ENCODE assay signal across 1 cellular context in the genomic region with DNA sequence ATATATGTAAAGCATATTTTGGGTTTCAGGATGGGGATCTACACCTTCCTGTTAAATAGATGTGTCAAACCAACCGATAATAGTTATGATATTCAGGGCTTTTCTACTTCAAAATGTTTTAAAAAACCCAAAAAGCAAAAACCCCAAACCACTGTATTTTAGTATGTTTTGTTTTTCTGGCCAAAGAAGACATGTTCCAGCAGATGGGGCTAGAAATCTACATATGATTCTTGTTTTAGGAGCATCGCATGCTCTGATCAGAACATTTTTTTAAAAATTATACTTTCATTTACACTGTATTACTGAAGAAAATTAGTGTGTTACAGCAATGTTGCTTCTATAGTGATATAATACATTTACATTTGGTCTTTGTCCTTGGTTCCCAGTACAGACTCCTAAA.
A peak's percentile ranks its signal among the peaks of the same experiment; 100 is the strongest.
TF ChIP-seq lines count a peak whose summit lies in the region.

No MANE protein-coding gene starts in this region.

TF ChIP-seq in HepG2, 621 proteins besides CTCF, POLR2A, EP300 and RAD21:
- TF ChIP-seq, protein P1, sequence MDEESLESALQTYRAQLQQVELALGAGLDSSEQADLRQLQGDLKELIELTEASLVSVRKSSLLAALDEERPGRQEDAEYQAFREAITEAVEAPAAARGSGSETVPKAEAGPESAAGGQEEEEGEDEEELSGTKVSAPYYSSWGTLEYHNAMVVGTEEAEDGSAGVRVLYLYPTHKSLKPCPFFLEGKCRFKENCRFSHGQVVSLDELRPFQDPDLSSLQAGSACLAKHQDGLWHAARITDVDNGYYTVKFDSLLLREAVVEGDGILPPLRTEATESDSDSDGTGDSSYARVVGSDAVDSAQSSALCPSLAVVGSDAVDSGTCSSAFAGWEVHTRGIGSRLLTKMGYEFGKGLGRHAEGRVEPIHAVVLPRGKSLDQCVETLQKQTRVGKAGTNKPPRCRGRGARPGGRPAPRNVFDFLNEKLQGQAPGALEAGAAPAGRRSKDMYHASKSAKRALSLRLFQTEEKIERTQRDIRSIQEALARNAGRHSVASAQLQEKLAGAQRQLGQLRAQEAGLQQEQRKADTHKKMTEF (CRISPR knock-in tag; IDR thresholded peaks at IDR 0.05): 0 out of 2 replicates have a peak, but pooled peaks have one; percentile 28
- TF ChIP-seq, protein P2, sequence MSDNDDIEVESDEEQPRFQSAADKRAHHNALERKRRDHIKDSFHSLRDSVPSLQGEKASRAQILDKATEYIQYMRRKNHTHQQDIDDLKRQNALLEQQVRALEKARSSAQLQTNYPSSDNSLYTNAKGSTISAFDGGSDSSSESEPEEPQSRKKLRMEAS (IDR thresholded peaks at IDR 0.05): no peak
- TF ChIP-seq EED (CRISPR knock-in tag; IDR thresholded peaks at IDR 0.05) (no peak), KAT7 (CRISPR knock-in tag; IDR thresholded peaks at IDR 0.05; ENCODE audit: borderline replicate concordance) (0 out of 2 replicates have a peak, but pooled peaks have one; percentile 9), CBX1 (IDR thresholded peaks at IDR 0.05; ENCODE audit: low read depth) (no peak), HNRNPK (IDR thresholded peaks at IDR 0.05; ENCODE audit: low read depth, low read length, poor library complexity, severe bottlenecking) (no peak), IRX3 (CRISPR knock-in tag; IDR thresholded peaks at IDR 0.05; ENCODE audit: borderline replicate concordance, low read depth) (no peak), ZSCAN25 (CRISPR knock-in tag; IDR thresholded peaks at IDR 0.05) (no peak), SMYD3 (CRISPR knock-in tag; IDR thresholded peaks at IDR 0.05) (no peak), ZBTB20 (CRISPR knock-in tag; IDR thresholded peaks at IDR 0.05; ENCODE audit: borderline replicate concordance, low read depth) (no peak), BHLHE40 (IDR thresholded peaks at IDR 0.05; ENCODE audit: low read length) (no peak), ZNF12 (CRISPR knock-in tag; IDR thresholded peaks at IDR 0.05) (no peak), RFX3 (CRISPR knock-in tag; IDR thresholded peaks at IDR 0.05) (no peak), ZBTB1 (CRISPR knock-in tag; IDR thresholded peaks at IDR 0.05; ENCODE audit: borderline replicate concordance) (no peak), ISX (CRISPR knock-in tag; conservative IDR thresholded peaks at IDR 0.05) (no peak), RXRA (CRISPR knock-in tag; IDR thresholded peaks at IDR 0.05) (no peak), ZBTB21 (CRISPR knock-in tag; IDR thresholded peaks at IDR 0.05) (no peak), NFYB (CRISPR knock-in tag; IDR thresholded peaks at IDR 0.05) (no peak), SMC3 (IDR thresholded peaks at IDR 0.05; ENCODE audit: low read length) (peak; percentile 30; the same call in 1 of the 2 replicates), ZSCAN22 (CRISPR knock-in tag; IDR thresholded peaks at IDR 0.05) (no peak), ZFY (CRISPR knock-in tag; IDR thresholded peaks at IDR 0.05) (no peak), STAG1 (CRISPR knock-in tag; IDR thresholded peaks at IDR 0.05) (peak; percentile 61), ELF1 (CRISPR knock-in tag; IDR thresholded peaks at IDR 0.05) (no peak), KDM5A (IDR thresholded peaks at IDR 0.05; ENCODE audit: borderline replicate concordance, low read length) (peak; percentile 41; the same call in 1 of the 2 replicates), PHF8 (CRISPR knock-in tag; IDR thresholded peaks at IDR 0.05) (no peak), ZNF20 (CRISPR knock-in tag; IDR thresholded peaks at IDR 0.05) (no peak), KLF16 (CRISPR knock-in tag; IDR thresholded peaks at IDR 0.05) (no peak), KMT2B (CRISPR knock-in tag; IDR thresholded peaks at IDR 0.05) (0 out of 2 replicates have a peak, but pooled peaks have one; percentile 39), CCDC6 (CRISPR knock-in tag; IDR thresholded peaks at IDR 0.05) (0 out of 2 replicates have a peak, but pooled peaks have one; percentile 28)
- TF ChIP-seq, protein P3, sequence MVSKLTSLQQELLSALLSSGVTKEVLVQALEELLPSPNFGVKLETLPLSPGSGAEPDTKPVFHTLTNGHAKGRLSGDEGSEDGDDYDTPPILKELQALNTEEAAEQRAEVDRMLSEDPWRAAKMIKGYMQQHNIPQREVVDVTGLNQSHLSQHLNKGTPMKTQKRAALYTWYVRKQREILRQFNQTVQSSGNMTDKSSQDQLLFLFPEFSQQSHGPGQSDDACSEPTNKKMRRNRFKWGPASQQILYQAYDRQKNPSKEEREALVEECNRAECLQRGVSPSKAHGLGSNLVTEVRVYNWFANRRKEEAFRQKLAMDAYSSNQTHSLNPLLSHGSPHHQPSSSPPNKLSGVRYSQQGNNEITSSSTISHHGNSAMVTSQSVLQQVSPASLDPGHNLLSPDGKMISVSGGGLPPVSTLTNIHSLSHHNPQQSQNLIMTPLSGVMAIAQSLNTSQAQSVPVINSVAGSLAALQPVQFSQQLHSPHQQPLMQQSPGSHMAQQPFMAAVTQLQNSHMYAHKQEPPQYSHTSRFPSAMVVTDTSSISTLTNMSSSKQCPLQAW (CRISPR knock-in tag; IDR thresholded peaks at IDR 0.05): no peak
- TF ChIP-seq, protein P4, sequence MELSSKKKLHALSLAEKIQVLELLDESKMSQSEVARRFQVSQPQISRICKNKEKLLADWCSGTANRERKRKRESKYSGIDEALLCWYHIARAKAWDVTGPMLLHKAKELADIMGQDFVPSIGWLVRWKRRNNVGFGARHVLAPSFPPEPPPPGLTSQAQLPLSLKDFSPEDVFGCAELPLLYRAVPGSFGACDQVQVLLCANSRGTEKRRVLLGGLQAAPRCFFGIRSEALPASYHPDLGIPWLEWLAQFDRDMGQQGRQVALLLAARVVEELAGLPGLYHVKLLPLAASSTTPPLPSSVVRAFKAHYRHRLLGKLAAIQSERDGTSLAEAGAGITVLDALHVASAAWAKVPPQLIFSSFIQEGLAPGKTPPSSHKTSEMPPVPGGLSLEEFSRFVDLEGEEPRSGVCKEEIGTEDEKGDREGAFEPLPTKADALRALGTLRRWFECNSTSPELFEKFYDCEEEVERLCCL (CRISPR knock-in tag; IDR thresholded peaks at IDR 0.05; ENCODE audit: borderline replicate concordance): no peak
- TF ChIP-seq, protein P5, sequence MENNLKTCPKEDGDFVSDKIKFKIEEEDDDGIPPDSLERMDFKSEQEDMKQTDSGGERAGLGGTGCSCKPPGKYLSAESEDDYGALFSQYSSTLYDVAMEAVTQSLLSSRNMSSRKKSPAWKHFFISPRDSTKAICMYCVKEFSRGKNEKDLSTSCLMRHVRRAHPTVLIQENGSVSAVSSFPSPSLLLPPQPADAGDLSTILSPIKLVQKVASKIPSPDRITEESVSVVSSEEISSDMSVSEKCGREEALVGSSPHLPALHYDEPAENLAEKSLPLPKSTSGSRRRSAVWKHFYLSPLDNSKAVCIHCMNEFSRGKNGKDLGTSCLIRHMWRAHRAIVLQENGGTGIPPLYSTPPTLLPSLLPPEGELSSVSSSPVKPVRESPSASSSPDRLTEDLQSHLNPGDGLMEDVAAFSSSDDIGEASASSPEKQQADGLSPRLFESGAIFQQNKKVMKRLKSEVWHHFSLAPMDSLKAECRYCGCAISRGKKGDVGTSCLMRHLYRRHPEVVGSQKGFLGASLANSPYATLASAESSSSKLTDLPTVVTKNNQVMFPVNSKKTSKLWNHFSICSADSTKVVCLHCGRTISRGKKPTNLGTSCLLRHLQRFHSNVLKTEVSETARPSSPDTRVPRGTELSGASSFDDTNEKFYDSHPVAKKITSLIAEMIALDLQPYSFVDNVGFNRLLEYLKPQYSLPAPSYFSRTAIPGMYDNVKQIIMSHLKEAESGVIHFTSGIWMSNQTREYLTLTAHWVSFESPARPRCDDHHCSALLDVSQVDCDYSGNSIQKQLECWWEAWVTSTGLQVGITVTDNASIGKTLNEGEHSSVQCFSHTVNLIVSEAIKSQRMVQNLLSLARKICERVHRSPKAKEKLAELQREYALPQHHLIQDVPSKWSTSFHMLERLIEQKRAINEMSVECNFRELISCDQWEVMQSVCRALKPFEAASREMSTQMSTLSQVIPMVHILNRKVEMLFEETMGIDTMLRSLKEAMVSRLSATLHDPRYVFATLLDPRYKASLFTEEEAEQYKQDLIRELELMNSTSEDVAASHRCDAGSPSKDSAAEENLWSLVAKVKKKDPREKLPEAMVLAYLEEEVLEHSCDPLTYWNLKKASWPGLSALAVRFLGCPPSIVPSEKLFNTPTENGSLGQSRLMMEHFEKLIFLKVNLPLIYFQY (CRISPR knock-in tag; IDR thresholded peaks at IDR 0.05; ENCODE audit: borderline replicate concordance): no peak
- TF ChIP-seq, protein P6, sequence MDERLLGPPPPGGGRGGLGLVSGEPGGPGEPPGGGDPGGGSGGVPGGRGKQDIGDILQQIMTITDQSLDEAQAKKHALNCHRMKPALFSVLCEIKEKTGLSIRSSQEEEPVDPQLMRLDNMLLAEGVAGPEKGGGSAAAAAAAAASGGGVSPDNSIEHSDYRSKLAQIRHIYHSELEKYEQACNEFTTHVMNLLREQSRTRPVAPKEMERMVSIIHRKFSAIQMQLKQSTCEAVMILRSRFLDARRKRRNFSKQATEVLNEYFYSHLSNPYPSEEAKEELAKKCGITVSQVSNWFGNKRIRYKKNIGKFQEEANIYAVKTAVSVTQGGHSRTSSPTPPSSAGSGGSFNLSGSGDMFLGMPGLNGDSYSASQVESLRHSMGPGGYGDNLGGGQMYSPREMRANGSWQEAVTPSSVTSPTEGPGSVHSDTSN (CRISPR knock-in tag; IDR thresholded peaks at IDR 0.05): no peak
- TF ChIP-seq, protein P7, sequence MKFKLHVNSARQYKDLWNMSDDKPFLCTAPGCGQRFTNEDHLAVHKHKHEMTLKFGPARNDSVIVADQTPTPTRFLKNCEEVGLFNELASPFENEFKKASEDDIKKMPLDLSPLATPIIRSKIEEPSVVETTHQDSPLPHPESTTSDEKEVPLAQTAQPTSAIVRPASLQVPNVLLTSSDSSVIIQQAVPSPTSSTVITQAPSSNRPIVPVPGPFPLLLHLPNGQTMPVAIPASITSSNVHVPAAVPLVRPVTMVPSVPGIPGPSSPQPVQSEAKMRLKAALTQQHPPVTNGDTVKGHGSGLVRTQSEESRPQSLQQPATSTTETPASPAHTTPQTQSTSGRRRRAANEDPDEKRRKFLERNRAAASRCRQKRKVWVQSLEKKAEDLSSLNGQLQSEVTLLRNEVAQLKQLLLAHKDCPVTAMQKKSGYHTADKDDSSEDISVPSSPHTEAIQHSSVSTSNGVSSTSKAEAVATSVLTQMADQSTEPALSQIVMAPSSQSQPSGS (CRISPR knock-in tag; IDR thresholded peaks at IDR 0.05): no peak
- TF ChIP-seq, protein P8, sequence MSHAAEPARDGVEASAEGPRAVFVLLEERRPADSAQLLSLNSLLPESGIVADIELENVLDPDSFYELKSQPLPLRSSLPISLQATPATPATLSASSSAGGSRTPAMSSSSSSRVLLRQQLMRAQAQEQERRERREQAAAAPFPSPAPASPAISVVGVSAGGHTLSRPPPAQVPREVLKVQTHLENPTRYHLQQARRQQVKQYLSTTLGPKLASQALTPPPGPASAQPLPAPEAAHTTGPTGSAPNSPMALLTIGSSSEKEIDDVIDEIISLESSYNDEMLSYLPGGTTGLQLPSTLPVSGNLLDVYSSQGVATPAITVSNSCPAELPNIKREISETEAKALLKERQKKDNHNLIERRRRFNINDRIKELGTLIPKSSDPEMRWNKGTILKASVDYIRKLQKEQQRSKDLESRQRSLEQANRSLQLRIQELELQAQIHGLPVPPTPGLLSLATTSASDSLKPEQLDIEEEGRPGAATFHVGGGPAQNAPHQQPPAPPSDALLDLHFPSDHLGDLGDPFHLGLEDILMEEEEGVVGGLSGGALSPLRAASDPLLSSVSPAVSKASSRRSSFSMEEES (CRISPR knock-in tag; IDR thresholded peaks at IDR 0.05): no peak
- TF ChIP-seq, protein P9, sequence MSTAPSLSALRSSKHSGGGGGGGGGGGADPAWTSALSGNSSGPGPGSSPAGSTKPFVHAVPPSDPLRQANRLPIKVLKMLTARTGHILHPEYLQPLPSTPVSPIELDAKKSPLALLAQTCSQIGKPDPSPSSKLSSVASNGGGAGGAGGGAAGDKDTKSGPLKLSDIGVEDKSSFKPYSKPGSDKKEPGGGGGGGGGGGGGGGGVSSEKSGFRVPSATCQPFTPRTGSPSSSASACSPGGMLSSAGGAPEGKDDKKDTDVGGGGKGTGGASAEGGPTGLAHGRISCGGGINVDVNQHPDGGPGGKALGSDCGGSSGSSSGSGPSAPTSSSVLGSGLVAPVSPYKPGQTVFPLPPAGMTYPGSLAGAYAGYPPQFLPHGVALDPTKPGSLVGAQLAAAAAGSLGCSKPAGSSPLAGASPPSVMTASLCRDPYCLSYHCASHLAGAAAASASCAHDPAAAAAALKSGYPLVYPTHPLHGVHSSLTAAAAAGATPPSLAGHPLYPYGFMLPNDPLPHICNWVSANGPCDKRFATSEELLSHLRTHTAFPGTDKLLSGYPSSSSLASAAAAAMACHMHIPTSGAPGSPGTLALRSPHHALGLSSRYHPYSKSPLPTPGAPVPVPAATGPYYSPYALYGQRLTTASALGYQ (CRISPR knock-in tag; IDR thresholded peaks at IDR 0.05): 0 out of 2 replicates have a peak, but pooled peaks have one; percentile 27
